ENCODE assay signal across 8 cellular contexts in genomic region chr9:129487307-129487657, GRCh38.
A peak's percentile ranks its signal among the peaks of the same experiment; 100 is the strongest.
DNase-seq lines count a peak whose midpoint lies in the region; ATAC-seq and TF ChIP-seq lines count a peak whose summit lies in the region.

No MANE protein-coding gene starts in this region.

- no peaks in the 10 kb centered on the region for H3K36me3 ChIP-seq in CD8-positive, alpha-beta memory T cell (ENCODE audit: insufficient read depth, low read length)
- H3K36me3 ChIP-seq in WERI-Rb-1 (peaks cover 5% of the 10 kb centered on the region), rectal smooth muscle tissue (ENCODE audit: control insufficient read depth, insufficient read depth, low read length) (no peaks in the 10 kb centered on the region)

- peak overlapping the region; percentile 99 for H3K27ac ChIP-seq in CD8-positive, alpha-beta memory T cell (ENCODE audit: low read depth, low read length)
- peak overlapping the region; percentile 99 for H3K27ac ChIP-seq in WERI-Rb-1
- peak overlapping the region; percentile 99 for H3K27ac ChIP-seq in rectal smooth muscle tissue (ENCODE audit: low read depth, low read length)

- TF ChIP-seq CTCF in WERI-Rb-1 (IDR thresholded peaks at IDR 0.05; ENCODE audit: low read depth, low read length) (no peak), fibroblast of mammary gland (conservative IDR thresholded peaks at IDR 0.05; ENCODE audit: control insufficient read depth, insufficient read depth, low read depth, low read length) (no peak), GM20000 (IDR thresholded peaks at IDR 0.05; ENCODE audit: extremely low read depth, missing control alignments) (no peak)

- peak overlapping the region; percentile 95 to 100 (median 98) for H3K27ac Mint-ChIP-seq in CD8-positive, alpha-beta memory T cell

- no peaks in the 10 kb centered on the region for H3K9me3 Mint-ChIP-seq in CD8-positive, alpha-beta memory T cell

- ATAC-seq in HG02870 (IDR thresholded peaks at IDR 0.05; ENCODE audit: unreplicated experiment), result no peak

- peak overlapping the region; percentile 49 to 92 (median 80) for H3K4me3 Mint-ChIP-seq in CD8-positive, alpha-beta memory T cell

- POLR2A ChIA-PET in CD8-positive, alpha-beta memory T cell (lab: Charles Lee), result no interaction called here

- no peak overlapping the region for H3K9ac ChIP-seq in rectal smooth muscle tissue (ENCODE audit: low read length)

- peaks cover 52% of the 10 kb centered on the region for H3K4me1 ChIP-seq in CD8-positive, alpha-beta memory T cell (ENCODE audit: insufficient read depth, low read length)
- peaks cover 66% of the 10 kb centered on the region for H3K4me1 ChIP-seq in rectal smooth muscle tissue (ENCODE audit: control insufficient read depth, insufficient read depth, low read length)

- CTCF ChIA-PET in CD8-positive, alpha-beta memory T cell (lab: Charles Lee), result no interaction called here

- no peaks in the 10 kb centered on the region for H3K27me3 ChIP-seq in CD8-positive, alpha-beta memory T cell (ENCODE audit: insufficient read depth, low read length, poor library complexity, severe bottlenecking)
- H3K27me3 ChIP-seq in WERI-Rb-1 (ENCODE audit: insufficient read depth, low read depth, severe bottlenecking) (no peaks in the 10 kb centered on the region), rectal smooth muscle tissue (ENCODE audit: control insufficient read depth, insufficient read depth, low read length) (no peaks in the 10 kb centered on the region)

- no peak for DNase-seq in CD8-positive, alpha-beta memory T cell
- DNase-seq in WERI-Rb-1, result no peak
- DNase-seq in fibroblast of mammary gland (ENCODE audit: low read depth), result peak; percentile 22
- no peak for DNase-seq in NCI-H1694 treated with DMSO at 0.1 percent for 48 hours (lab: John Stamatoyannopoulos, UW)
- DNase-seq in MV-4-11 (lab: John Stamatoyannopoulos, UW), result no peak
- no peak for DNase-seq in GM20000 (ENCODE audit: low spot score)

- H3K4me3 ChIP-seq in CD8-positive, alpha-beta memory T cell (ENCODE audit: low read length), result no peak overlapping the region
- no peak overlapping the region for H3K4me3 ChIP-seq in WERI-Rb-1 (ENCODE audit: low read depth, low read length)
- H3K4me3 ChIP-seq in fibroblast of mammary gland (ENCODE audit: control insufficient read depth, low read depth, low read length), result no peak overlapping the region
- no peak overlapping the region for H3K4me3 ChIP-seq in rectal smooth muscle tissue (ENCODE audit: low read length)

- H3K27me3 Mint-ChIP-seq in CD8-positive, alpha-beta memory T cell, result no peaks in the 10 kb centered on the region

- H3K4me1 Mint-ChIP-seq in CD8-positive, alpha-beta memory T cell, result peaks cover 30 to 74% (median 39%) of the 10 kb centered on the region in 3 donors

- no peaks in the 10 kb centered on the region for H3K9me3 ChIP-seq in CD8-positive, alpha-beta memory T cell (ENCODE audit: low read length)
- H3K9me3 ChIP-seq in WERI-Rb-1 (ENCODE audit: severe bottlenecking), result no peaks in the 10 kb centered on the region

- H3K36me3 Mint-ChIP-seq in CD8-positive, alpha-beta memory T cell, result peaks cover 0 to 17% (median 0%) of the 10 kb centered on the region in 3 donors
